19 cellular contexts compared by ENCODE assay signal in the genomic region with DNA sequence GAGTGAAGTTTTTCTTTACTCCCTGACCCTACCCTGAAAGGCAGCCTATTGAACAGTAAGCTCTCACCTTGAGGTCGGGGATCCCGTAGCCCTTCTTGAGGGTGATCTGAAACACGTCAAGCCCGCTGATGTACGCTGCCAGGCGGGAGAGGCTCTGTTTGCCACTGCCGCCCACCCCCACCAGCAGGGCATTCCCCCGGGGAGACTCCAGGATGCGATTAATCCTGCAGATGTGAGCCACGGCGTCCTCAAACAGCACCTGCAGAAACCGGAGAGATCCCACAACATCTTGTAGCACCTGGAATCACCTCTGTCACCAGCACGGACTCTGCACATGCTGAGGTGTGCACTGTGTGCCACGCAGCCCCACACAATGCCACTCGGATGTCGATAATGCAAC.
DNase-seq lines count a peak whose midpoint lies in the region; ATAC-seq, FAIRE-seq and TF ChIP-seq lines count a peak whose summit lies in the region.
"Had no signal": no experiment of that assay in that cellular context is flagged by ENCODE, and none has a peak within 500 bp of the region (broad histone marks: within the 10 kb centered on the region; RNA-seq: fewer than 3 reads in every experiment).

No MANE protein-coding gene starts in this region.

- peak overlapping the region; percentile 40; the same call in 1 of the 2 replicates for H3K9ac ChIP-seq in GM12878 (ENCODE audit: control insufficient read depth, insufficient read depth, low read length)

- TF ChIP-seq POLR2A in GM12878 (IDR thresholded peaks at IDR 0.05; ENCODE audit: low read depth, low read length): no peak; the same call in 1 of the 2 replicates

- no peak for TF ChIP-seq EP300 in GM12878 (IDR thresholded peaks at IDR 0.05; ENCODE audit: borderline replicate concordance in 1 of 2, control insufficient read depth in 1 of 2, low read depth in 2 of 2, low read length in 2 of 2)

- H3K4me1 Mint-ChIP-seq in natural killer cell (peaks cover 15 to 26% of the 10 kb centered on the region in 2 donors), MCF 10A (ENCODE audit: insufficient read depth, unreplicated experiment) (no peaks in the 10 kb centered on the region)
- H3K4me1 Mint-ChIP-seq in natural killer cell treated with Interleukin-12 subunit alpha and Interleukin-12 subunit beta and Interleukin-15 and Interleukin-18, amount 100 ng/mL, for 72 hours (ENCODE audit: low read depth in 2 of 2): peaks cover 9 to 14% of the 10 kb centered on the region in 2 donors

- BruUV-seq in GM12878 (replicated peaks; lab: Mats Ljungman, UMichigan): TSS peak; percentile 97
- BruUV-seq in MCF 10A (replicated peaks; lab: Mats Ljungman, UMichigan): no TSS peak

- H3K79me2 ChIP-seq in GM12878 (ENCODE audit: control insufficient read depth, insufficient read depth, low read length): peaks cover 29% of the 10 kb centered on the region

- SMC1A ChIA-PET in GM12878 (lab: Charles Lee; ENCODE audit: uncharacterized antibody, unreplicated experiment): no interaction called here

- H4K20me1 ChIP-seq in GM12878 (ENCODE audit: control insufficient read depth, insufficient read depth): no peaks in the 10 kb centered on the region

- H3K27me3 Mint-ChIP-seq in natural killer cell (ENCODE audit: low read depth in 2 of 2) (peaks cover 0 to 8% of the 10 kb centered on the region in 2 donors), MCF 10A (ENCODE audit: insufficient read depth, unreplicated experiment) (no peaks in the 10 kb centered on the region)
- peaks cover 0 to 4% of the 10 kb centered on the region in 2 donors for H3K27me3 Mint-ChIP-seq in natural killer cell treated with Interleukin-12 subunit alpha and Interleukin-12 subunit beta and Interleukin-15 and Interleukin-18, amount 100 ng/mL, for 72 hours

- intact Hi-C loops in natural killer cell (cut with micrococcal nuclease) (no loop called here), GM12878 (cut with micrococcal nuclease; ENCODE audit: unreplicated experiment) (no loop called here), MCF 10A (cut with micrococcal nuclease) (no loop called here)

- no peak overlapping the region for H3K4me3 ChIP-seq in GM12878
- no peak overlapping the region for H3K4me3 ChIP-seq in effector memory CD4-positive, alpha-beta T cell (ENCODE audit: insufficient read depth, low read depth, low read length, poor library complexity, severe bottlenecking)
- H3K4me3 ChIP-seq: A549, HAP-1 had no signal

- peak overlapping the region; percentile 91 for H3K27ac ChIP-seq in GM12878 (ENCODE audit: control insufficient read depth, insufficient read depth)
- H3K27ac ChIP-seq in effector memory CD4-positive, alpha-beta T cell (ENCODE audit: insufficient read depth, low read length, poor library complexity, severe bottlenecking): no peak overlapping the region
- H3K27ac ChIP-seq: A549, C4-2B, HL-60 had no signal

- no peaks in the 10 kb centered on the region for H3K27me3 ChIP-seq in GM12878 (replicated peaks in 1 of 2; ENCODE audit: control insufficient read depth in 2 of 2, insufficient read depth in 2 of 2, low read length in 1 of 2)
- H3K27me3 ChIP-seq in effector memory CD4-positive, alpha-beta T cell (replicated peaks; ENCODE audit: control insufficient read depth, insufficient read depth, low read length, poor library complexity, severe bottlenecking): no peaks in the 10 kb centered on the region

- H3K9me3 Mint-ChIP-seq in natural killer cell (no peaks in the 10 kb centered on the region), MCF 10A (ENCODE audit: unreplicated experiment) (no peaks in the 10 kb centered on the region)
- H3K9me3 Mint-ChIP-seq in natural killer cell treated with Interleukin-12 subunit alpha and Interleukin-12 subunit beta and Interleukin-15 and Interleukin-18, amount 100 ng/mL, for 72 hours: no peaks in the 10 kb centered on the region

- H2AFZ ChIP-seq in GM12878 (ENCODE audit: control insufficient read depth, low read depth, low read length): no peak overlapping the region

- FAIRE-seq in GM12878 (lab: Jason Lieb, UNC): no peak
- peak; percentile 50 for FAIRE-seq in urothelium cell line (lab: Jason Lieb, UNC)
- FAIRE-seq: A549 had no signal

- H3K36me3 Mint-ChIP-seq in natural killer cell (no peaks in the 10 kb centered on the region), MCF 10A (ENCODE audit: insufficient read depth, unreplicated experiment) (no peaks in the 10 kb centered on the region)
- no peaks in the 10 kb centered on the region for H3K36me3 Mint-ChIP-seq in natural killer cell treated with Interleukin-12 subunit alpha and Interleukin-12 subunit beta and Interleukin-15 and Interleukin-18, amount 100 ng/mL, for 72 hours

- peak overlapping the region; percentile 33; the same call in 1 of the 2 replicates for H3K4me2 ChIP-seq in GM12878 (ENCODE audit: control insufficient read depth, insufficient read depth)
- H3K4me2 ChIP-seq: A549 had no signal

- peaks cover 31% of the 10 kb centered on the region for H3K9me3 ChIP-seq in GM12878 (replicated peaks; ENCODE audit: control insufficient read depth, insufficient read depth, low read length)
- H3K9me3 ChIP-seq in effector memory CD4-positive, alpha-beta T cell (ENCODE audit: control insufficient read depth, low read length): no peaks in the 10 kb centered on the region
- H3K9me3 ChIP-seq: A549, HAP-1 had no signal

- peaks cover 59% of the 10 kb centered on the region for H3K4me1 ChIP-seq in GM12878 (ENCODE audit: control insufficient read depth, insufficient read depth, low read length)
- H3K4me1 ChIP-seq in effector memory CD4-positive, alpha-beta T cell (ENCODE audit: control insufficient read depth, insufficient read depth, low read length, poor library complexity, severe bottlenecking): no peaks in the 10 kb centered on the region
- H3K4me1 ChIP-seq: A549, HAP-1 had no signal

- in situ Hi-C loops in GM12878 (cut with MboI): no loop called here

- H3K4me3 Mint-ChIP-seq in natural killer cell (peak overlapping the region; percentile 61), MCF 10A (ENCODE audit: unreplicated experiment) (no peak overlapping the region)
- H3K4me3 Mint-ChIP-seq in natural killer cell treated with Interleukin-12 subunit alpha and Interleukin-12 subunit beta and Interleukin-15 and Interleukin-18, amount 100 ng/mL, for 72 hours: no peak overlapping the region
- H3K4me3 Mint-ChIP-seq: T-helper 17 cell had no signal

- 0 out of 4 replicates have a peak, but pooled peaks cover 0 to 3% of the 10 kb centered on the region in 2 experiments for H3K36me3 ChIP-seq in GM12878 (ENCODE audit: control insufficient read depth in 2 of 2, insufficient read depth in 2 of 2, low read length in 1 of 2)
- H3K36me3 ChIP-seq in effector memory CD4-positive, alpha-beta T cell (ENCODE audit: control insufficient read depth, insufficient read depth, low read length): no peaks in the 10 kb centered on the region
- H3K36me3 ChIP-seq: HAP-1 had no signal

- peak overlapping the region; percentile 88 to 92 for H3K27ac Mint-ChIP-seq in natural killer cell
- H3K27ac Mint-ChIP-seq in natural killer cell treated with Interleukin-12 subunit alpha and Interleukin-12 subunit beta and Interleukin-15 and Interleukin-18, amount 100 ng/mL, for 72 hours: peak overlapping the region in 1 of 2 donors; percentile 55
- no peak overlapping the region for H3K27ac Mint-ChIP-seq in MCF 10A (ENCODE audit: low read depth, unreplicated experiment)
- H3K27ac Mint-ChIP-seq: T-helper 17 cell had no signal

- CTCF ChIA-PET in GM12878 (lab: Yijun Ruan, JAX): no interaction called here
- CTCF ChIA-PET in MCF 10A (lab: Yijun Ruan, JAX): no interaction called here

- no peak for DNase-seq in natural killer cell
- DNase-seq in natural killer cell treated with Interleukin-12 subunit alpha and Interleukin-12 subunit beta and Interleukin-15 and Interleukin-18, amount 100 ng/mL, for 72 hours (ENCODE audit: low spot score): no peak
- DNase-seq in GM12878 (ENCODE audit: low read depth, low spot score): no peak
- DNase-seq in urothelium cell line (ENCODE audit: low spot score): no peak
- no peak for DNase-seq in MCF 10A (ENCODE audit: unreplicated experiment)
- no peak for DNase-seq in effector memory CD4-positive, alpha-beta T cell
- DNase-seq in cerebellar nuclear complex (lab: John Stamatoyannopoulos, UW): no peak
- DNase-seq: DMS 273 treated with DMSO at 0.1 percent for 48 hours, GF-D8, NCI-H1417 treated with DMSO at 0.1 percent for 48 hours, NCI-H2081, NCI-H226, NCI-H524 treated with DMSO at 0.1 percent for 48 hours, T-helper 17 cell had no signal

- 62% methylated on average over 16 of the region's 16 CpGs for WGBS in GM12878 (ENCODE audit: insufficient coverage, insufficient replicate concordance, low lambda C conversion rate, missing lambda C conversion rate)

- POLR2A ChIA-PET in GM12878 (lab: Charles Lee) (no interaction called here), MCF 10A (lab: Yijun Ruan, JAX) (no interaction called here)

- RAD21 ChIA-PET in GM12878 (lab: Charles Lee; ENCODE audit: unreplicated experiment): interaction anchor here (0.5 kb wide), 1 partner anchor 250 kb away, joined by 3 read pairs; no protein-coding TSS in a partner anchor

- no peak for TF ChIP-seq CTCF in natural killer cell (IDR thresholded peaks at IDR 0.05)
- TF ChIP-seq CTCF in GM12878 (IDR thresholded peaks at IDR 0.05 in 2 of 3, conservative IDR thresholded peaks at IDR 0.05 in 1 of 3; ENCODE audit: control insufficient read depth in 2 of 3, extremely low read depth in 1 of 3, insufficient read depth in 1 of 3, low read depth in 3 of 3, low read length in 3 of 3): no peak
- TF ChIP-seq CTCF in MCF 10A (IDR thresholded peaks at IDR 0.05; ENCODE audit: unreplicated experiment): no peak

- ATAC-seq in natural killer cell (no peak), HG03378 (IDR thresholded peaks at IDR 0.05; ENCODE audit: unreplicated experiment) (peak; percentile 14), GM12878 (no peak)
- no peak for ATAC-seq in natural killer cell treated with Interleukin-12 subunit alpha and Interleukin-12 subunit beta and Interleukin-15 and Interleukin-18, amount 100 ng/mL, for 72 hours

- no peak for TF ChIP-seq RAD21 in GM12878 (IDR thresholded peaks at IDR 0.05; ENCODE audit: insufficient read depth, low read depth, low read length)

TF ChIP-seq in GM12878, 131 proteins besides CTCF, POLR2A, EP300 and RAD21 (continues in another document):
- no peak for TF ChIP-seq MYC (IDR thresholded peaks at IDR 0.05; ENCODE audit: insufficient read depth, insufficient read length, insufficient replicate concordance, low read length, severe bottlenecking)
